In the genomic region with DNA sequence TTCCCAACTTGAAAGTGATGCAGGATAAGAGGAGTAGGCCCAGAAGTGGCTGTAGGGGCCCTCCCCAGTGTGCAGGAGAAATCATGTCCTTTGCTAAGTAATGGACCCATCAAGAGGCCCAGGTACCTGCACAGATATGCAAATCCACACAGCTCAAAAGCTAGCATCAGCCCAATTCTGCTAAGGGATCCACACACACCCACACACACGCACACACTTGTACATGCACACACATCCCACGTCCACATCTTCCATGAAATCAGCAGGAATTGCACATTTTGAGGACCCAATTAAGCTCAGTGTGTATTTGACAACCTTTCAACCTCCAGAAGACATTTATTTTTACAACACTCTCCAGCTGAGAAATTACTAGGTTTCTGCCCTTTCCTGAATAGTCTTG, we compare ENCODE assay signal across 26 cellular contexts.
"Had no signal": no experiment of that assay in that cellular context is flagged by ENCODE, and none has a peak within 500 bp of the region (broad histone marks: within the 10 kb centered on the region; RNA-seq: fewer than 3 reads in every experiment).

No MANE protein-coding gene starts in this region.

- H3K9ac ChIP-seq: parathyroid adenoma had no signal

- H3K36me3 ChIP-seq: left lung, lower lobe of right lung, neutrophil, right atrium auricular region, right lobe of liver, tibial nerve, uterus had no signal

- H3K4me3 Mint-ChIP-seq: naive thymus-derived CD8-positive, alpha-beta T cell; nephron; stimulated activated memory B cell treated with anti-CD40 and anti-IgM and Interleukin-4, amounts not matched to agents 10 μg/mL and 1 μg/mL and 100 μg/mL, for 72 hours; stimulated activated naive CD8-positive, alpha-beta T cell treated with anti-CD3 and anti-CD28 coated beads, Interleukin-15, amount 100 ng/mL, for 72 hours; type B pancreatic cell had no signal

- H3K4me1 ChIP-seq: lower lobe of right lung, parathyroid adenoma, right lobe of liver, uterus had no signal

- H3K27ac Mint-ChIP-seq: naive thymus-derived CD8-positive, alpha-beta T cell; stimulated activated memory B cell treated with anti-CD40 and anti-IgM and Interleukin-4, amounts not matched to agents 10 μg/mL and 1 μg/mL and 100 μg/mL, for 72 hours; stimulated activated naive CD8-positive, alpha-beta T cell treated with anti-CD3 and anti-CD28 coated beads, Interleukin-15, amount 100 ng/mL, for 72 hours; type B pancreatic cell had no signal

- H3K9me3 ChIP-seq: left lung, lower lobe of right lung, neutrophil, psoas muscle, right atrium auricular region, right lobe of liver, tibial nerve, uterus had no signal

- H3K27me3 Mint-ChIP-seq: naive thymus-derived CD8-positive, alpha-beta T cell; stimulated activated memory B cell treated with anti-CD40 and anti-IgM and Interleukin-4, amounts not matched to agents 10 μg/mL and 1 μg/mL and 100 μg/mL, for 72 hours; stimulated activated naive CD8-positive, alpha-beta T cell treated with anti-CD3 and anti-CD28 coated beads, Interleukin-15, amount 100 ng/mL, for 72 hours; type B pancreatic cell had no signal

- DNase-seq: left colon; left lung; lower lobe of right lung; mammary epithelial cell; mesenchymal stem cell; naive thymus-derived CD8-positive, alpha-beta T cell; occipital lobe; psoas muscle; right lobe of liver; stimulated activated CD4-positive, alpha-beta T cell treated with anti-CD3 and anti-CD28 coated beads, Interleukin-1b, Interleukin-23, amount 100 ng/mL, for 48 hours; stimulated activated CD4-positive, alpha-beta T cell treated with anti-CD3 and anti-CD28 coated beads, Interleukin-2, amount 100 ng/mL, for 48 hours; stimulated activated CD4-positive, alpha-beta T cell treated with anti-CD3 and anti-CD28 coated beads, Interleukin-4, amount 100 ng/mL, for 4 hours; stimulated activated CD8-positive, alpha-beta memory T cell treated with anti-CD3 and anti-CD28 coated beads, Interleukin-4, amount 100 ng/mL, for 48 hours; stimulated activated naive CD4-positive, alpha-beta T cell treated with Interleukin-2 at 50 U/mL for 16 hours; stimulated activated naive CD8-positive, alpha-beta T cell treated with anti-CD3 and anti-CD28 coated beads, Interleukin-15, amount 100 ng/mL, for 72 hours; substantia nigra; uterus had no signal

- H3K27me3 ChIP-seq: hepatocyte, left lung, neutrophil, right atrium auricular region, right lobe of liver, tibial nerve, uterus had no signal

- H3K4me3 ChIP-seq: hepatocyte, left lung, lower lobe of right lung, psoas muscle, right atrium auricular region, right lobe of liver, smooth muscle cell, tibial nerve, uterus had no signal

- H3K27ac ChIP-seq: hepatocyte, left lung, lower lobe of right lung, neutrophil, parathyroid adenoma, psoas muscle, right atrium auricular region, right lobe of liver, tibial nerve, uterus had no signal

- H3K9me3 Mint-ChIP-seq: naive thymus-derived CD8-positive, alpha-beta T cell; nephron; stimulated activated naive CD8-positive, alpha-beta T cell treated with anti-CD3 and anti-CD28 coated beads, Interleukin-15, amount 100 ng/mL, for 72 hours had no signal

- H2AFZ ChIP-seq: hepatocyte, parathyroid adenoma had no signal

- H3K4me2 ChIP-seq: smooth muscle cell had no signal

- H3K36me3 Mint-ChIP-seq: naive thymus-derived CD8-positive, alpha-beta T cell; stimulated activated memory B cell treated with anti-CD40 and anti-IgM and Interleukin-4, amounts not matched to agents 10 μg/mL and 1 μg/mL and 100 μg/mL, for 72 hours had no signal

- H3K4me1 Mint-ChIP-seq: naive thymus-derived CD8-positive, alpha-beta T cell; stimulated activated memory B cell treated with anti-CD40 and anti-IgM and Interleukin-4, amounts not matched to agents 10 μg/mL and 1 μg/mL and 100 μg/mL, for 72 hours; stimulated activated naive CD8-positive, alpha-beta T cell treated with anti-CD3 and anti-CD28 coated beads, Interleukin-15, amount 100 ng/mL, for 72 hours had no signal

- H3K79me2 ChIP-seq: hepatocyte, parathyroid adenoma had no signal
